ENCODE assay signal across 3 cellular contexts in genomic region chr5:85906460-85906859, GRCh38.
"Had no signal": no experiment of that assay in that cellular context is flagged by ENCODE, and none has a peak within 500 bp of the region (broad histone marks: within the 10 kb centered on the region; RNA-seq: fewer than 3 reads in every experiment).

No MANE protein-coding gene starts in this region.

- DNase-seq: GM23248, H9, HFFc6 had no signal
